In genomic region chr21:16262109-16262508, GRCh38 we compare ENCODE assay signal across 23 cellular contexts.
"Had no signal": no experiment of that assay in that cellular context is flagged by ENCODE, and none has a peak within 500 bp of the region (broad histone marks: within the 10 kb centered on the region; RNA-seq: fewer than 3 reads in every experiment).

No MANE protein-coding gene starts in this region.

- H3K9me3 Mint-ChIP-seq: memory B cell; natural killer cell; stimulated activated naive CD8-positive, alpha-beta T cell treated with anti-CD3 and anti-CD28 coated beads, Interleukin-15, amount 100 ng/mL, for 72 hours had no signal

- FAIRE-seq: keratinocyte, small intestine had no signal

- H3K4me3 ChIP-seq: dorsolateral prefrontal cortex, gastrocnemius medialis, lung, ovary, right lobe of liver, suprapubic skin, transverse colon, upper lobe of right lung, uterus had no signal

- H3K27ac ChIP-seq: dorsolateral prefrontal cortex, ovary, right lobe of liver, suprapubic skin, transverse colon, upper lobe of right lung, uterus had no signal

- DNase-seq: dorsolateral prefrontal cortex; effector CD4-positive, alpha-beta T cell; foreskin fibroblast; gastrocnemius medialis; head of caudate nucleus; natural killer cell; occipital lobe; ovary; right lobe of liver; small intestine; stimulated activated CD4-positive, alpha-beta T cell treated with anti-CD3 and anti-CD28 coated beads, Interleukin-1b, Interleukin-23, amount 100 ng/mL, for 48 hours; stimulated activated CD4-positive, alpha-beta T cell treated with anti-CD3 and anti-CD28 coated beads, Interleukin-4, amount 100 ng/mL, for 1 hour; stimulated activated CD8-positive, alpha-beta memory T cell treated with anti-CD3 and anti-CD28 coated beads, Interleukin-4, amount 100 ng/mL, for 48 hours; stimulated activated naive CD4-positive, alpha-beta T cell; stimulated activated naive CD8-positive, alpha-beta T cell treated with anti-CD3 and anti-CD28 coated beads, Interleukin-15, amount 100 ng/mL, for 72 hours; transverse colon; upper lobe of right lung; uterus had no signal

- H3K4me1 ChIP-seq: right lobe of liver, suprapubic skin, transverse colon, upper lobe of right lung had no signal

- H3K9me3 ChIP-seq: gastrocnemius medialis, ovary, right lobe of liver, suprapubic skin, transverse colon, upper lobe of right lung, uterus had no signal

- H3K27ac Mint-ChIP-seq: memory B cell; natural killer cell; stimulated activated naive CD8-positive, alpha-beta T cell treated with anti-CD3 and anti-CD28 coated beads, Interleukin-15, amount 100 ng/mL, for 72 hours had no signal

- H3K27me3 ChIP-seq: dorsolateral prefrontal cortex, gastrocnemius medialis, ovary, right lobe of liver, suprapubic skin, transverse colon, upper lobe of right lung, uterus had no signal

- H3K36me3 ChIP-seq: gastrocnemius medialis, ovary, right lobe of liver, suprapubic skin, transverse colon, upper lobe of right lung, uterus had no signal

- H3K36me3 Mint-ChIP-seq: memory B cell, natural killer cell had no signal

- ATAC-seq: gastrocnemius medialis; left lobe of liver; natural killer cell; right lobe of liver; stimulated activated naive CD8-positive, alpha-beta T cell treated with anti-CD3 and anti-CD28 coated beads, Interleukin-15, amount 100 ng/mL, for 72 hours; upper lobe of right lung had no signal
